ENCODE assay signal across 20 cellular contexts in genomic region chr2:102181919-102182635, GRCh38. TPM values are rescaled to one million over a fixed set of nuclear protein-coding genes. Genes with fewer than 3 reads are reported as not detected.
DNase-seq lines count a peak whose midpoint lies in the region; ATAC-seq and TF ChIP-seq lines count a peak whose summit lies in the region.
"Had no signal": no experiment of that assay in that cellular context is flagged by ENCODE, and none has a peak within 500 bp of the region (broad histone marks: within the 10 kb centered on the region; RNA-seq: fewer than 3 reads in every experiment).

No MANE protein-coding gene starts in this region.

- H3K9ac ChIP-seq in smooth muscle cell (ENCODE audit: low read depth), result no peak overlapping the region
- H3K9ac ChIP-seq: BLaER1 treated with 17β-estradiol and CSF1 and Interleukin-3, amounts not matched to agents 10 nM and 100 nM had no signal

- H3K4me1 ChIP-seq in smooth muscle cell (ENCODE audit: low read depth), result no peaks in the 10 kb centered on the region
- H3K4me1 ChIP-seq: BLaER1 treated with 17β-estradiol and CSF1 and Interleukin-3, amounts not matched to agents 10 nM and 100 nM had no signal

- peaks cover 3% of the 10 kb centered on the region for H3F3A ChIP-seq in smooth muscle cell (ENCODE audit: low read depth)

- no peak overlapping the region for H3K4me2 ChIP-seq in smooth muscle cell
- H3K4me2 ChIP-seq: BLaER1 treated with 17β-estradiol and CSF1 and Interleukin-3, amounts not matched to agents 10 nM and 100 nM had no signal

- in situ Hi-C loops in GM13976 (cut with MboI; ENCODE audit: low sequenced_read_pairs, unreplicated experiment), result no loop called here

- no peaks in the 10 kb centered on the region for H3K36me3 ChIP-seq in smooth muscle cell (ENCODE audit: low read depth)
- H3K36me3 ChIP-seq: BLaER1 treated with 17β-estradiol and CSF1 and Interleukin-3, amounts not matched to agents 10 nM and 100 nM had no signal

- peak; percentile 40 for DNase-seq in DMS 273 (lab: John Stamatoyannopoulos, UW; ENCODE audit: unreplicated experiment)
- no peak for DNase-seq in DMS 273 treated with DMSO at 0.1 percent for 48 hours (lab: John Stamatoyannopoulos, UW)
- DNase-seq in left kidney (ENCODE audit: low read depth, low spot score), result peak; percentile 61
- no peak for DNase-seq in smooth muscle cell (lab: John Stamatoyannopoulos, UW; ENCODE audit: unreplicated experiment)
- no peak for DNase-seq in GM13976 (ENCODE audit: low spot score)
- no peak for DNase-seq in HUDEP-2 (lab: John Stamatoyannopoulos, UW; ENCODE audit: unreplicated experiment in 76 of 76)
- no peak for DNase-seq in UCSD-AML1 (lab: John Stamatoyannopoulos, UW; ENCODE audit: unreplicated experiment)
- DNase-seq: dorsolateral prefrontal cortex; hypothalamus; kidney; NCI-H1417; NCI-H2171; NCI-H82; pancreas; stimulated activated CD4-positive, alpha-beta T cell treated with anti-CD3 and anti-CD28 coated beads, Interleukin-4, amount 100 ng/mL, for 4 hours had no signal

- H3K9me3 ChIP-seq in smooth muscle cell (replicated peaks; ENCODE audit: low read depth), result no peaks in the 10 kb centered on the region
- H3K9me3 ChIP-seq: pancreas had no signal

- peak overlapping the region; percentile 37 for H3K27ac ChIP-seq in smooth muscle cell (ENCODE audit: low read depth)
- H3K27ac ChIP-seq: 22Rv1; BLaER1 treated with 17β-estradiol and CSF1 and Interleukin-3, amounts not matched to agents 10 nM and 100 nM; dorsolateral prefrontal cortex; pancreas had no signal

- H4K20me1 ChIP-seq in smooth muscle cell (ENCODE audit: low read depth), result no peaks in the 10 kb centered on the region
- H4K20me1 ChIP-seq: BLaER1 treated with 17β-estradiol and CSF1 and Interleukin-3, amounts not matched to agents 10 nM and 100 nM had no signal

- no peak overlapping the region for H2AFZ ChIP-seq in smooth muscle cell (ENCODE audit: low read depth)

- H3K4me3 ChIP-seq in smooth muscle cell, result no peak overlapping the region
- H3K4me3 ChIP-seq: BLaER1 treated with 17β-estradiol and CSF1 and Interleukin-3, amounts not matched to agents 10 nM and 100 nM; dorsolateral prefrontal cortex; pancreas; skin epidermis had no signal

- TF ChIP-seq CTCF in smooth muscle cell (IDR thresholded peaks at IDR 0.05; ENCODE audit: borderline replicate concordance, insufficient read depth, poor library complexity, severe bottlenecking), result no peak
- TF ChIP-seq CTCF in GM13976 (IDR thresholded peaks at IDR 0.05; ENCODE audit: borderline replicate concordance, control extremely low read depth, extremely low read depth, insufficient read depth, missing control alignments), result no peak

- no peaks in the 10 kb centered on the region for H3K27me3 ChIP-seq in smooth muscle cell (ENCODE audit: low read depth)
- H3K27me3 ChIP-seq: BLaER1 treated with 17β-estradiol and CSF1 and Interleukin-3, amounts not matched to agents 10 nM and 100 nM; pancreas had no signal

- H3K79me2 ChIP-seq in smooth muscle cell (ENCODE audit: low read depth), result no peaks in the 10 kb centered on the region

- WGBS in smooth muscle cell (ENCODE audit: low lambda C conversion rate), result 62% methylated on average over 7 of the region's 7 CpGs

- peak; percentile 88 for ATAC-seq in esophagus mucosa

RNA-seq across cellular contexts. Expression of gene IL1RL2, which starts 4.7 kb away (rescaled TPM):
- total RNA-seq in esophagus mucosa (8.1 TPM), smooth muscle cell (0.13 and 0.40 TPM in 2 replicates)
- polyA plus RNA-seq in smooth muscle cell, result 0.10 and 1.2 TPM in 2 replicates
- total RNA-seq: SK-MEL-5 had no signal

RNA-seq across cellular contexts. Expression of gene IL1R1, which starts 39.5 kb away (rescaled TPM):
- total RNA-seq in esophagus mucosa (19.1 TPM), smooth muscle cell (32.4 and 36.6 TPM in 2 replicates)
- polyA plus RNA-seq in smooth muscle cell, result 20.0 and 26.8 TPM in 2 replicates

Comparison
In these comparisons a context has a peak if more than half of its experiments do, and no peak if none do; other contexts are left out.
1. DNase-seq: peak in DMS 273 (single experiment) and left kidney (single experiment); none in DMS 273 treated with DMSO at 0.1 percent for 48 hours (single experiment), smooth muscle cell (single experiment), GM13976 (single experiment), HUDEP-2 (0 of 76) and UCSD-AML1 (single experiment).